ENCODE assay signal across 19 cellular contexts in the genomic region with DNA sequence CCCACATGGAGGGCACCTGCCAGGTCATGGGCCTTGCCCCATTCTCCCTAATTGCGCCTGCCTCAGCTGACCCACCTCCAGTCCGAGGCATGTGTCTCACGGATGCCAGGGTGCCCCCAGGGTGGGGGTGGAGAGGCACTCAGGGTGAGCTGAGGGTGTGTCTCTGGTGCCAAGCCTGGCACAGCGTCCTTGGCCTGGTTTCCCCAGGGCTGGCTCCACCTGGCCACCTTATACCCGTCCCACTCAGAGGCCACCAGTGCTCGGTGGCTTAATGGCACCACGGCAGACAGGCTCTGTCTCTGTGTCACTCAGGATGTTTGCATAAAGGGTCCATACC. TPM values are rescaled to one million over a fixed set of nuclear protein-coding genes. Genes with fewer than 3 reads are reported as not detected.
"Had no signal": no experiment of that assay in that cellular context is flagged by ENCODE, and none has a peak within 500 bp of the region (broad histone marks: within the 10 kb centered on the region; RNA-seq: fewer than 3 reads in every experiment).

No MANE protein-coding gene starts in this region.

- DNase-seq: activated CD4-positive, alpha-beta T cell treated with anti-CD3 and anti-CD28 coated beads, Interleukin-2, amount 50 U/mL, for 1 hour; activated CD4-positive, CD25-positive, alpha-beta regulatory T cell treated with anti-CD3 and anti-CD28 coated beads, Interleukin-2, amount 50 U/mL, for 72 hours; activated CD8-positive, alpha-beta memory T cell treated with anti-CD3 and anti-CD28 coated beads, Interleukin-2, amount 50 U/mL, for 4 hours; activated naive CD4-positive, alpha-beta T cell treated with anti-CD3 and anti-CD28 coated beads for 36 hours; activated T-cell treated with anti-CD3 and anti-CD28 coated beads, Interleukin-2, amount 50 U/mL, for 4 hours; cortex of kidney; effector CD4-positive, alpha-beta T cell; hypothalamus; left ventricle myocardium inferior; mesenchymal stem cell; nucleus accumbens; stimulated activated CD4-positive, alpha-beta T cell treated with anti-CD3 and anti-CD28 coated beads, Interleukin-15, amount 100 ng/mL, for 24 hours; stimulated activated CD4-positive, alpha-beta T cell treated with anti-CD3 and anti-CD28 coated beads, Interleukin-4, amount 100 ng/mL, for 24 hours; testis had no signal

- H3K4me3 ChIP-seq: left ventricle myocardium inferior, testis, upper lobe of left lung had no signal

- H3K36me3 ChIP-seq: left ventricle myocardium inferior, upper lobe of left lung had no signal

- H3K27me3 ChIP-seq: testis, upper lobe of left lung had no signal

- H3K9me3 ChIP-seq: left ventricle myocardium inferior, testis, upper lobe of left lung had no signal

- H3K4me1 ChIP-seq: testis had no signal

- H3K27ac ChIP-seq: left ventricle myocardium inferior, testis, upper lobe of left lung had no signal

- ATAC-seq: activated T-cell treated with anti-CD3 and anti-CD28 coated beads, Interleukin-2, amount 50 U/mL, for 4 hours; stimulated activated effector memory CD8-positive, alpha-beta T cell treated with anti-CD3 and anti-CD28 coated beads, Interleukin-12 subunit alpha, Interleukin-12 subunit beta, amount 100 ng/mL, for 72 hours had no signal

RNA-seq across cellular contexts. Expression of gene RD3L, which starts 47.6 kb away (rescaled TPM):
- total RNA-seq: activated naive CD4-positive, alpha-beta T cell treated with anti-CD3 and anti-CD28 coated beads for 36 hours; activated T-cell treated with anti-CD3 and anti-CD28 coated beads, Interleukin-2, amount 50 U/mL, for 4 hours; frontal cortex; posterior vena cava; skeletal muscle tissue; testis; upper lobe of left lung had no signal
